In genomic region chrX:11789809-11790208, GRCh38 we compare ENCODE assay signal across 1 cellular context.
TF ChIP-seq lines count a peak whose summit lies in the region.

No MANE protein-coding gene starts in this region.

TF ChIP-seq in GM12878, 131 proteins besides CTCF, POLR2A, EP300 and RAD21 (continued from another document):
- no peak for TF ChIP-seq SUZ12 (IDR thresholded peaks at IDR 0.05; ENCODE audit: unreplicated experiment)
- no peak for TF ChIP-seq TAF1 (IDR thresholded peaks at IDR 0.05; ENCODE audit: borderline replicate concordance, low read depth, low read length)
- no peak for TF ChIP-seq E2F8 (IDR thresholded peaks at IDR 0.05; ENCODE audit: low read depth, partially characterized antibody)
- no peak for TF ChIP-seq BRCA1 (IDR thresholded peaks at IDR 0.05; ENCODE audit: low read depth, low read length)
- TF ChIP-seq FOXK2 (IDR thresholded peaks at IDR 0.05): no peak
- peak; percentile 64; the same call in 1 of the 2 replicates for TF ChIP-seq FOXM1 (IDR thresholded peaks at IDR 0.05; ENCODE audit: low read depth, low read length)
- TF ChIP-seq PKNOX1 (IDR thresholded peaks at IDR 0.05): no peak
- TF ChIP-seq NR2F1 (conservative IDR thresholded peaks at IDR 0.05): no peak
- TF ChIP-seq SIN3A (IDR thresholded peaks at IDR 0.05; ENCODE audit: low read depth, low read length): no peak
- no peak for TF ChIP-seq CBFB (IDR thresholded peaks at IDR 0.05; ENCODE audit: low read depth)
- no peak for TF ChIP-seq POLR2AphosphoS5 (IDR thresholded peaks at IDR 0.05; ENCODE audit: low read length)
- no peak for TF ChIP-seq SMC3 (IDR thresholded peaks at IDR 0.05; ENCODE audit: borderline replicate concordance, low read length)
- TF ChIP-seq IRF5 (IDR thresholded peaks at IDR 0.05; ENCODE audit: borderline replicate concordance): no peak
- TF ChIP-seq IKZF2 (IDR thresholded peaks at IDR 0.05): peak; percentile 76 to 80; a peak in 3 of 4 replicates
- peak; percentile 6; the same call in 1 of the 2 replicates for TF ChIP-seq ZNF592 (IDR thresholded peaks at IDR 0.05)
- TF ChIP-seq NFYA (IDR thresholded peaks at IDR 0.05; ENCODE audit: borderline replicate concordance, low read depth, low read length): no peak
- peak in 1 of 2 experiments; percentile 18; a peak in 1 of 4 replicates for TF ChIP-seq BHLHE40 (IDR thresholded peaks at IDR 0.05; ENCODE audit: borderline replicate concordance in 1 of 2, low read depth in 2 of 2, low read length in 1 of 2)
- 0 out of 2 replicates have a peak, but pooled peaks have one; percentile 21 for TF ChIP-seq NBN (IDR thresholded peaks at IDR 0.05)
- no peak for TF ChIP-seq ZNF274 (IDR thresholded peaks at IDR 0.05; ENCODE audit: insufficient read depth, insufficient read length)
- no peak for TF ChIP-seq HCFC1 (IDR thresholded peaks at IDR 0.05; ENCODE audit: low read length)
- TF ChIP-seq HDAC2 (IDR thresholded peaks at IDR 0.05): no peak
- no peak for TF ChIP-seq CHD1 (IDR thresholded peaks at IDR 0.05; ENCODE audit: low read depth, low read length)
- no peak for TF ChIP-seq ZNF217 (IDR thresholded peaks at IDR 0.05)
- TF ChIP-seq ELK1 (IDR thresholded peaks at IDR 0.05; ENCODE audit: low read depth, low read length): no peak
- no peak for TF ChIP-seq SMAD5 (IDR thresholded peaks at IDR 0.05; ENCODE audit: low read depth)
- no peak for TF ChIP-seq ZBTB4 (CRISPR knock-in tag; IDR thresholded peaks at IDR 0.05)
- no peak for TF ChIP-seq NRF1 (conservative IDR thresholded peaks at IDR 0.05; ENCODE audit: low read depth, low read length)
- no peak for TF ChIP-seq CBX5 (IDR thresholded peaks at IDR 0.05; ENCODE audit: low read depth)
- TF ChIP-seq NKRF (conservative IDR thresholded peaks at IDR 0.05): no peak
- TF ChIP-seq PAX5 (IDR thresholded peaks at IDR 0.05; ENCODE audit: borderline replicate concordance, low read depth, low read length): no peak
- peak; percentile 56; the same call in 1 of the 2 replicates for TF ChIP-seq MLLT1 (IDR thresholded peaks at IDR 0.05)
- peak; percentile 99 for TF ChIP-seq MTA2 (IDR thresholded peaks at IDR 0.05; ENCODE audit: low read depth)
- no peak for TF ChIP-seq TARDBP (IDR thresholded peaks at IDR 0.05; ENCODE audit: borderline replicate concordance)
- no peak for TF ChIP-seq MYB (IDR thresholded peaks at IDR 0.05; ENCODE audit: borderline replicate concordance, low read depth, low read length)
- TF ChIP-seq POU2F2 (IDR thresholded peaks at IDR 0.05; ENCODE audit: borderline replicate concordance, low read depth, low read length): no peak
